ENCODE assay signal across 9 cellular contexts in genomic region chr3:168620854-168621253, GRCh38.
A peak's percentile ranks its signal among the peaks of the same experiment; 100 is the strongest.
DNase-seq lines count a peak whose midpoint lies in the region; ATAC-seq and TF ChIP-seq lines count a peak whose summit lies in the region.
"Had no signal": no experiment of that assay in that cellular context is flagged by ENCODE, and none has a peak within 500 bp of the region (broad histone marks: within the 10 kb centered on the region; RNA-seq: fewer than 3 reads in every experiment).

No MANE protein-coding gene starts in this region.

- POLR2A ChIA-PET in PC-3 (lab: Charles Lee; ENCODE audit: unreplicated experiment): interaction anchor here (0.6 kb wide), 1 partner anchor 189 kb away, joined by 3 read pairs; no protein-coding TSS in a partner anchor

- no peaks in the 10 kb centered on the region for H3F3A ChIP-seq in PC-3 (ENCODE audit: low read length, unreplicated experiment)

- no peaks in the 10 kb centered on the region for H3K79me2 ChIP-seq in PC-3 (ENCODE audit: low read length)

- H3K9ac ChIP-seq in PC-3 (ENCODE audit: low read length): no peak overlapping the region
- H3K9ac ChIP-seq: BLaER1 had no signal

- H3K4me2 ChIP-seq in PC-3 (ENCODE audit: low read length): no peak overlapping the region
- H3K4me2 ChIP-seq: BLaER1 had no signal

- H4K20me1 ChIP-seq in PC-3 (ENCODE audit: low read length): no peaks in the 10 kb centered on the region
- H4K20me1 ChIP-seq: BLaER1 had no signal

- H2AFZ ChIP-seq in PC-3 (ENCODE audit: low read length): no peak overlapping the region

- peaks cover 13% of the 10 kb centered on the region for H3K27me3 Mint-ChIP-seq in type B pancreatic cell

- no peaks in the 10 kb centered on the region for H3K9me2 ChIP-seq in PC-3 (replicated peaks; ENCODE audit: low read length)

- H3K4me3 ChIP-seq in PC-3 (ENCODE audit: low read length) (no peak overlapping the region), heart left ventricle (no peak overlapping the region)
- H3K4me3 ChIP-seq: BLaER1 had no signal

- no peak overlapping the region for H3K27ac ChIP-seq in PC-3 (ENCODE audit: low read length)
- no peak overlapping the region for H3K27ac ChIP-seq in heart left ventricle
- H3K27ac ChIP-seq: BLaER1 had no signal

- H3K36me3 ChIP-seq in PC-3 (ENCODE audit: low read depth, low read length): no peaks in the 10 kb centered on the region
- no peaks in the 10 kb centered on the region for H3K36me3 ChIP-seq in heart left ventricle
- H3K36me3 ChIP-seq: BLaER1 had no signal

- CTCF ChIA-PET in PC-3 (lab: Charles Lee): interaction anchor here (1.9 kb wide), 1 partner anchor 110 kb away, joined by 5 read pairs; no protein-coding TSS in a partner anchor

- DNase-seq in NCI-H2227 (lab: John Stamatoyannopoulos, UW; ENCODE audit: unreplicated experiment) (peak; percentile 38), NCI-H2227 treated with DMSO at 0.1 percent for 48 hours (lab: John Stamatoyannopoulos, UW) (no peak), PC-3 (peak; percentile 58), heart left ventricle (no peak), type B pancreatic cell (ENCODE audit: extremely low spot score, unreplicated experiment) (no peak)
- DNase-seq in stimulated activated CD4-positive, alpha-beta T cell treated with anti-CD3 and anti-CD28 coated beads, Interleukin-12 subunit alpha, Interleukin-12 subunit beta, amount 100 ng/mL, for 4 hours: no peak
- no peak for DNase-seq in activated T-cell treated with anti-CD3 and anti-CD28 coated beads, Interleukin-2, amount 50 U/mL, for 48 hours

- H3K4me3 Mint-ChIP-seq in type B pancreatic cell: no peak overlapping the region

- 74 to 90% (median 82%) methylated on average over 5 of the region's 5 CpGs for WGBS in heart left ventricle, 4 donors

- TF ChIP-seq CTCF in PC-3 (conservative IDR thresholded peaks at IDR 0.05; ENCODE audit: low read depth, low read length) (peak; percentile 77), heart left ventricle (IDR thresholded peaks at IDR 0.05) (peak in 11 of 12 donors; percentile 7 to 48 (median 19)), type B pancreatic cell (conservative IDR thresholded peaks at IDR 0.05) (peak; percentile 77)

- TF ChIP-seq POLR2A in heart left ventricle (IDR thresholded peaks at IDR 0.05): no peak

- H3K9me3 ChIP-seq in PC-3 (ENCODE audit: low read length) (no peaks in the 10 kb centered on the region), heart left ventricle (no peaks in the 10 kb centered on the region)
- H3K9me3 ChIP-seq: BLaER1 had no signal

- H3K27me3 ChIP-seq in PC-3 (ENCODE audit: low read length): 0 out of 2 replicates have a peak, but pooled peaks cover under 1% of the 10 kb centered on the region
- H3K27me3 ChIP-seq in heart left ventricle: no peaks in the 10 kb centered on the region
- H3K27me3 ChIP-seq: BLaER1 had no signal

- intact Hi-C loops in PC-3 (cut with micrococcal nuclease) (loop anchor here (1.0 to 2.0 kb wide), 3 partner anchors 110 to 410 kb away; no protein-coding TSS in a partner anchor), heart left ventricle (cut with DNase I) (loop anchor here in 4 of 10 donors (5.0 to 10.0 kb wide), 3 partner anchors 106 to 409 kb away; no protein-coding TSS in a partner anchor)

- H3K4me1 Mint-ChIP-seq in type B pancreatic cell (ENCODE audit: unreplicated experiment): peaks cover 11% of the 10 kb centered on the region

- H3K9me3 Mint-ChIP-seq in type B pancreatic cell: no peaks in the 10 kb centered on the region

- no peak overlapping the region for H3K27ac Mint-ChIP-seq in type B pancreatic cell

- no TSS peak for BruUV-seq in PC-3 (replicated peaks; lab: Mats Ljungman, UMichigan)

- ATAC-seq in HG03521 (IDR thresholded peaks at IDR 0.05; ENCODE audit: unreplicated experiment) (peak; percentile 58), PC-3 (peak; percentile 69), heart left ventricle (no peak)

- H3K4me1 ChIP-seq in PC-3 (ENCODE audit: insufficient read depth, low read length) (no peaks in the 10 kb centered on the region), heart left ventricle (no peaks in the 10 kb centered on the region)

- no peaks in the 10 kb centered on the region for H3K36me3 Mint-ChIP-seq in type B pancreatic cell

Comparison
In these comparisons a context has a peak if more than half of its experiments do, and no peak if none do; other contexts are left out.
1. DNase-seq: peak in NCI-H2227 (single experiment) and PC-3 (single experiment); none in NCI-H2227 treated with DMSO at 0.1 percent for 48 hours (single experiment), heart left ventricle (0 of 5), type B pancreatic cell (single experiment), stimulated activated CD4-positive, alpha-beta T cell treated with anti-CD3 and anti-CD28 coated beads, Interleukin-12 subunit alpha, Interleukin-12 subunit beta, amount 100 ng/mL, for 4 hours (single experiment) and activated T-cell treated with anti-CD3 and anti-CD28 coated beads, Interleukin-2, amount 50 U/mL, for 48 hours (0 of 2).
2. ATAC-seq: peak in HG03521 (single experiment) and PC-3 (single experiment); none in heart left ventricle (0 of 4).
3. CTCF ChIP-seq: peak in every context shown above with its lines; median percentile 77 in PC-3; 77 in type B pancreatic cell; 19 in heart left ventricle.